ENCODE assay signal across 14 cellular contexts in genomic region chr1:226964068-226964425, GRCh38. TPM values are rescaled to one million over a fixed set of nuclear protein-coding genes. Genes with fewer than 3 reads are reported as not detected.
DNase-seq lines count a peak whose midpoint lies in the region; ATAC-seq and TF ChIP-seq lines count a peak whose summit lies in the region.
"Had no signal": no experiment of that assay in that cellular context is flagged by ENCODE, and none has a peak within 500 bp of the region (broad histone marks: within the 10 kb centered on the region; RNA-seq: fewer than 3 reads in every experiment).

No MANE protein-coding gene starts in this region.

- peak overlapping the region in 1 of 9 donors; percentile 8 for H3K27ac Mint-ChIP-seq in naive thymus-derived CD4-positive, alpha-beta T cell
- H3K27ac Mint-ChIP-seq: activated CD4-positive, alpha-beta memory T cell treated with anti-CD3 and anti-CD28 coated beads for 36 hours had no signal

- peaks cover 0 to 2% of the 10 kb centered on the region in 2 donors for H3K4me1 ChIP-seq in naive thymus-derived CD4-positive, alpha-beta T cell (ENCODE audit: control insufficient read depth in 2 of 2, insufficient read depth in 2 of 2, low read length in 2 of 2)
- peaks cover 14% of the 10 kb centered on the region for H3K4me1 ChIP-seq in Karpas-422 (ENCODE audit: low read length)

- no peak overlapping the region for H3K4me2 ChIP-seq in Karpas-422 (ENCODE audit: low read depth, low read length, poor library complexity, severe bottlenecking)

- DNase-seq in CD1c-positive myeloid dendritic cell (ENCODE audit: extremely low spot score): peak; percentile 10
- DNase-seq in NOMO-1 treated with DMSO at 0.1 percent for 48 hours (lab: John Stamatoyannopoulos, UW; ENCODE audit: unreplicated experiment): peak; percentile 59
- no peak for DNase-seq in dorsolateral prefrontal cortex
- DNase-seq in naive thymus-derived CD4-positive, alpha-beta T cell: no peak
- no peak for DNase-seq in stimulated activated CD4-positive, alpha-beta T cell treated with anti-CD3 and anti-CD28 coated beads, Interleukin-4, amount 100 ng/mL, for 1 hour
- DNase-seq in AG20443 (ENCODE audit: low spot score): no peak
- no peak for DNase-seq in Karpas-422
- DNase-seq: activated CD4-positive, alpha-beta memory T cell treated with anti-CD3 and anti-CD28 coated beads for 36 hours; body of pancreas; NCI-H1694 treated with DMSO at 0.1 percent for 48 hours; NCI-H526 treated with DMSO at 0.1 percent for 48 hours had no signal

- H3K4me1 Mint-ChIP-seq in naive thymus-derived CD4-positive, alpha-beta T cell: peaks cover 1 to 16% (median 10%) of the 10 kb centered on the region in 7 donors

- H3K36me3 ChIP-seq in naive thymus-derived CD4-positive, alpha-beta T cell (ENCODE audit: control insufficient read depth in 2 of 3, insufficient read depth in 3 of 3, low read length in 3 of 3): peaks cover 0 to 74% (median 0%) of the 10 kb centered on the region in 3 experiments
- no peaks in the 10 kb centered on the region; the same call in 1 of the 2 replicates for H3K36me3 ChIP-seq in Karpas-422 (ENCODE audit: insufficient read depth, low read length)

- H3K9me3 ChIP-seq in naive thymus-derived CD4-positive, alpha-beta T cell (ENCODE audit: control insufficient read depth in 2 of 3, low read length in 3 of 3): no peaks in the 10 kb centered on the region
- peaks cover 9% of the 10 kb centered on the region for H3K9me3 ChIP-seq in Karpas-422 (ENCODE audit: low read length)
- H3K9me3 ChIP-seq: body of pancreas, right lobe of liver had no signal

- no peak overlapping the region for H3K4me3 ChIP-seq in dorsolateral prefrontal cortex
- H3K4me3 ChIP-seq in naive thymus-derived CD4-positive, alpha-beta T cell (ENCODE audit: low read length): no peak overlapping the region
- H3K4me3 ChIP-seq in Karpas-422 (ENCODE audit: low read length): no peak overlapping the region
- H3K4me3 ChIP-seq: body of pancreas had no signal

- H3K27me3 ChIP-seq in dorsolateral prefrontal cortex (no peaks in the 10 kb centered on the region), Karpas-422 (ENCODE audit: low read length) (no peaks in the 10 kb centered on the region)
- no peaks in the 10 kb centered on the region for H3K27me3 ChIP-seq in naive thymus-derived CD4-positive, alpha-beta T cell (ENCODE audit: control insufficient read depth in 2 of 2, insufficient read depth in 2 of 2, low read length in 2 of 2)
- H3K27me3 ChIP-seq: body of pancreas, right lobe of liver had no signal

- H3K9ac ChIP-seq in Karpas-422 (ENCODE audit: low read length): no peak overlapping the region

- H3K9me2 ChIP-seq in Karpas-422 (replicated peaks; ENCODE audit: insufficient read depth, low read length): no peaks in the 10 kb centered on the region

- H3K27ac ChIP-seq in dorsolateral prefrontal cortex: peak overlapping the region in 46 of 59 donors; percentile 4 to 82 (median 46)
- H3K27ac ChIP-seq in naive thymus-derived CD4-positive, alpha-beta T cell (ENCODE audit: low read depth, low read length): no peak overlapping the region
- no peak overlapping the region for H3K27ac ChIP-seq in Karpas-422 (ENCODE audit: low read length)
- H3K27ac ChIP-seq: HL-60 had no signal

- TF ChIP-seq CTCF in dorsolateral prefrontal cortex (IDR thresholded peaks at IDR 0.05 in 54 of 56, conservative IDR thresholded peaks at IDR 0.05 in 2 of 56; ENCODE audit: low read depth in 1 of 56, partially characterized antibody in 56 of 56): no peak

- peaks cover 0 to 8% (median 0%) of the 10 kb centered on the region in 11 donors for H3K9me3 Mint-ChIP-seq in naive thymus-derived CD4-positive, alpha-beta T cell
- H3K9me3 Mint-ChIP-seq: activated CD4-positive, alpha-beta memory T cell treated with anti-CD3 and anti-CD28 coated beads for 36 hours had no signal

- no peak overlapping the region for H2AFZ ChIP-seq in Karpas-422 (ENCODE audit: low read length)

- ATAC-seq in naive thymus-derived CD4-positive, alpha-beta T cell: peak; percentile 42
- no peak for ATAC-seq in HG02981 (IDR thresholded peaks at IDR 0.05; ENCODE audit: unreplicated experiment)
- ATAC-seq: body of pancreas had no signal

- intact Hi-C loops in dorsolateral prefrontal cortex (cut with DNase I): no loop called here
- intact Hi-C loops in naive thymus-derived CD4-positive, alpha-beta T cell (cut with micrococcal nuclease): no loop called here

- H3K27me3 Mint-ChIP-seq in naive thymus-derived CD4-positive, alpha-beta T cell: no peaks in the 10 kb centered on the region
- H3K27me3 Mint-ChIP-seq: activated CD4-positive, alpha-beta memory T cell treated with anti-CD3 and anti-CD28 coated beads for 36 hours had no signal

- H4K20me1 ChIP-seq in Karpas-422 (ENCODE audit: insufficient read depth, low read depth, low read length): no peaks in the 10 kb centered on the region

- CTCF ChIA-PET in naive thymus-derived CD4-positive, alpha-beta T cell (lab: Charles Lee): no interaction called here

- H3K79me2 ChIP-seq in Karpas-422 (ENCODE audit: low read length): 0 out of 2 replicates have a peak, but pooled peaks cover 4% of the 10 kb centered on the region

- no peak overlapping the region for H3K4me3 Mint-ChIP-seq in naive thymus-derived CD4-positive, alpha-beta T cell
- H3K4me3 Mint-ChIP-seq: activated CD4-positive, alpha-beta memory T cell treated with anti-CD3 and anti-CD28 coated beads for 36 hours had no signal

- peaks cover 0 to 42% (median 34%) of the 10 kb centered on the region in 5 donors for H3K36me3 Mint-ChIP-seq in naive thymus-derived CD4-positive, alpha-beta T cell

- POLR2A ChIA-PET in naive thymus-derived CD4-positive, alpha-beta T cell (lab: Charles Lee): interaction anchor here (1.5 kb wide), 1 partner anchor 25 kb away, joined by 5 read pairs; the partner anchor contains the start of gene COQ8A

RNA-seq across cellular contexts. Expression of gene COQ8A, which starts 24.0 kb away (rescaled TPM):
- total RNA-seq in dorsolateral prefrontal cortex: 10 to 100 TPM; 27.2 to 59.8 (median 44.7) TPM
- total RNA-seq in naive thymus-derived CD4-positive, alpha-beta T cell: 10 to 100 TPM; 34.1 to 83.4 (median 67.8) TPM
- 10 to 100 TPM; 45.9 to 66.3 TPM for polyA plus RNA-seq in naive thymus-derived CD4-positive, alpha-beta T cell
- 12.7 and 22.6 TPM in 2 replicates for total RNA-seq in Karpas-422 (2014; rRNA removed; shearing (Covaris generic); ENCODE audit: low replicate concordance)

Comparison
In these comparisons a context has a peak if more than half of its experiments do, and no peak if none do; other contexts are left out.
1. DNase-seq: peak in CD1c-positive myeloid dendritic cell (single experiment) and NOMO-1 treated with DMSO at 0.1 percent for 48 hours (single experiment); none in dorsolateral prefrontal cortex (0 of 10), naive thymus-derived CD4-positive, alpha-beta T cell (0 of 9), stimulated activated CD4-positive, alpha-beta T cell treated with anti-CD3 and anti-CD28 coated beads, Interleukin-4, amount 100 ng/mL, for 1 hour (single experiment), AG20443 (single experiment) and Karpas-422 (single experiment).
2. H3K27ac ChIP-seq: peak in dorsolateral prefrontal cortex (46 of 59); none in naive thymus-derived CD4-positive, alpha-beta T cell (single experiment) and Karpas-422 (single experiment).